Comparison of ENCODE assay signal across 19 cellular contexts in the genomic region with DNA sequence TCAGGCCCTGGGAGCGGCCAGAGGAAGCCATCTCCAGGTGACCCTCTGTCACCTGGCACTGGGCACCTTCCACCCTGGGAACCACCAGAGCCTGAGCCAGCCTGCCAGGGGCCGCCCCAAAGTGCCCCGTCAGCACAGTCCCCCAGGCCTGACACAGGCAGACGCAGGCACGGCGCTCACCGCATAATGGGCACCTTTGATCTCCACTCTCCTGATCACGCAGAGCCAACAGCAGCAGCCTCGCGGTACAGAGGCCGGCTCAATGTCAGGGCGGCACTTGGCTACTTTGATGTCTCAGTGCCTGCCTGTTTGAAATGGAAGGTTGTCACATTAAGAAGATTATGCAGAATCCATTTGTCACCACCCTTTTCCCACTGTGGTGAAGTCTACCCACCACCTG.
"Had no signal": no experiment of that assay in that cellular context is flagged by ENCODE, and none has a peak within 500 bp of the region (broad histone marks: within the 10 kb centered on the region; RNA-seq: fewer than 3 reads in every experiment).

No MANE protein-coding gene starts in this region.

- FAIRE-seq: RCC 7860 had no signal

- DNase-seq: KBM-7, MV-4-11, NCI-H1048, NCI-H1105, NCI-H1417, NCI-H1436 treated with DMSO at 0.1 percent for 48 hours, NCI-H1694, NCI-H187 treated with DMSO at 0.1 percent for 48 hours, NCI-H2029 treated with DMSO at 0.1 percent for 48 hours, NCI-H2171 treated with DMSO at 0.1 percent for 48 hours, NCI-H345, NCI-H446 treated with DMSO at 0.1 percent for 48 hours, NCI-H510A treated with DMSO at 0.1 percent for 48 hours, NCI-H526, SHP77, SK-N-SH, SW 1271, T-helper 1 cell had no signal
